ENCODE assay signal across 8 cellular contexts in the genomic region with DNA sequence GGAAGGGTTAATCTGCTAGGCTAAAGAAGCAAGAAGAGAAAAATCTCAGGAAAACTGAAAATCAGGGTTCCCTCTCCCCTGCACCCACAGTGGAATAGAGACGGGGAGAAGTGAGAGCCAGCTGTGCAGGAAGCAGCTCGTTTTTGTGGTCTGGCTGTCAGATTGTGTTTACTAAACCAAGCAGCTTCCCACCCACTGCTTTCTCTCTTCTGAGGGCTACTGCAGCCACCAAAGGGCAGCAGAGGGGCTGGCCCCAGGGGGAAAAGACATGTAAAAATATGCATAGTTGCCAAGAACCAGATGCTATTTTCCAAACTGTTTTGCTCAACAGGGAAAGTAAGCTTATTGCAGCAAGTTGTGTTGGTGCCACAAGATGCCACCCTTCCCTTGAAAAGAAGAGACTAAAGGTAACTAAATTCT.
A peak's percentile ranks its signal among the peaks of the same experiment; 100 is the strongest.
DNase-seq lines count a peak whose midpoint lies in the region; ATAC-seq and TF ChIP-seq lines count a peak whose summit lies in the region.

No MANE protein-coding gene starts in this region.

- no peak overlapping the region for H2BK12ac ChIP-seq in H9 (ENCODE audit: insufficient read length, low read depth, low read length)

- H3K18ac ChIP-seq in H9 (ENCODE audit: insufficient read length, low read depth, low read length) = no peak overlapping the region

- H3K9me3 Mint-ChIP-seq in H9 = no peaks in the 10 kb centered on the region
- H3K9me3 Mint-ChIP-seq in stimulated activated effector memory CD8-positive, alpha-beta T cell treated with anti-CD3 and anti-CD28 coated beads, Interleukin-12 subunit alpha, Interleukin-12 subunit beta, amount 100 ng/mL, for 72 hours = no peaks in the 10 kb centered on the region

- no peak overlapping the region for H3K23ac ChIP-seq in H9 (ENCODE audit: insufficient read length, low read depth, low read length)

- no peak overlapping the region for H3K14ac ChIP-seq in H9 (ENCODE audit: insufficient read depth, low read length)

- no peak overlapping the region for H3K4me2 ChIP-seq in H9 (ENCODE audit: insufficient read depth, insufficient read length, low read length)

- no peak overlapping the region for H2AFZ ChIP-seq in H9 (ENCODE audit: low read length)

- H3K79me2 ChIP-seq in H9 (ENCODE audit: insufficient read depth, low read length) = no peaks in the 10 kb centered on the region

- ATAC-seq in GM18511 (IDR thresholded peaks at IDR 0.05; ENCODE audit: unreplicated experiment) = peak; percentile 94
- no peak for ATAC-seq in left lobe of liver
- no peak for ATAC-seq in stimulated activated effector memory CD8-positive, alpha-beta T cell treated with anti-CD3 and anti-CD28 coated beads, Interleukin-12 subunit alpha, Interleukin-12 subunit beta, amount 100 ng/mL, for 72 hours

- no peak overlapping the region for H2BK120ac ChIP-seq in H9 (ENCODE audit: low read depth, low read length, poor library complexity, severe bottlenecking)

- no peaks in the 10 kb centered on the region for H4K20me1 ChIP-seq in H9 (ENCODE audit: control insufficient read depth, insufficient read depth, insufficient read length)

- no peak overlapping the region for H4K5ac ChIP-seq in H9 (ENCODE audit: insufficient read length, low read depth, low read length)

- H2BK15ac ChIP-seq in H9 (ENCODE audit: low read depth, low read length) = no peak overlapping the region

- H3K4me3 Mint-ChIP-seq in H9 = no peak overlapping the region
- H3K4me3 Mint-ChIP-seq in stimulated activated effector memory CD8-positive, alpha-beta T cell treated with anti-CD3 and anti-CD28 coated beads, Interleukin-12 subunit alpha, Interleukin-12 subunit beta, amount 100 ng/mL, for 72 hours = no peak overlapping the region

- no peaks in the 10 kb centered on the region for H3K9me3 ChIP-seq in H9 (ENCODE audit: control insufficient read depth, low read depth, low read length)

- H3K4ac ChIP-seq in H9 (ENCODE audit: low read depth, low read length) = no peak overlapping the region

- no peak overlapping the region for H2BK5ac ChIP-seq in H9 (ENCODE audit: insufficient read length, low read length)

- no peaks in the 10 kb centered on the region for H3K36me3 Mint-ChIP-seq in H9 (ENCODE audit: insufficient read depth in 1 of 3, low read depth in 3 of 3)
- H3K36me3 Mint-ChIP-seq in stimulated activated effector memory CD8-positive, alpha-beta T cell treated with anti-CD3 and anti-CD28 coated beads, Interleukin-12 subunit alpha, Interleukin-12 subunit beta, amount 100 ng/mL, for 72 hours = no peaks in the 10 kb centered on the region

- no peaks in the 10 kb centered on the region for H3K79me1 ChIP-seq in H9 (ENCODE audit: insufficient read depth, low read depth, low read length, poor library complexity, severe bottlenecking)

- no peak overlapping the region for H4K91ac ChIP-seq in H9 (ENCODE audit: insufficient read length, low read depth, low read length)

- no CpG with 5 or more reads among the region's 2 CpGs for WGBS in H9 (ENCODE audit: extremely low coverage, insufficient read length, low lambda C conversion rate)

- no peak overlapping the region for H4K8ac ChIP-seq in H9 (replicated peaks; ENCODE audit: insufficient read length, low read depth, low read length)

- no peaks in the 10 kb centered on the region for H3K27me3 Mint-ChIP-seq in H9 (ENCODE audit: low read depth)

- no peaks in the 10 kb centered on the region for H3K4me1 ChIP-seq in H9 (ENCODE audit: insufficient read depth, low read length)

- H3T11ph ChIP-seq in H9 (ENCODE audit: low read length) = no peak overlapping the region

- no peak overlapping the region for H2BK20ac ChIP-seq in H9 (ENCODE audit: low read depth, low read length, poor library complexity, severe bottlenecking)

- peak; percentile 20; the same call in 1 of the 3 replicates for TF ChIP-seq CTCF in H9 (conservative IDR thresholded peaks at IDR 0.05)

- no peak overlapping the region for H2AK5ac ChIP-seq in H9 (ENCODE audit: insufficient read length, low read length)

- no peaks in the 10 kb centered on the region for H3K27me3 ChIP-seq in H9 (ENCODE audit: insufficient read depth, low read length)

- H3K9ac ChIP-seq in H9 (ENCODE audit: extremely low read depth, insufficient read length, low read length) = no peak overlapping the region

- no peak overlapping the region for H3K56ac ChIP-seq in H9 (ENCODE audit: insufficient read length, low read depth, low read length)

- H3K27ac Mint-ChIP-seq in H9 = peak overlapping the region in 1 of 3 experiments; percentile 58; a peak in 4 of 7 replicates
- H3K27ac Mint-ChIP-seq in stimulated activated effector memory CD8-positive, alpha-beta T cell treated with anti-CD3 and anti-CD28 coated beads, Interleukin-12 subunit alpha, Interleukin-12 subunit beta, amount 100 ng/mL, for 72 hours = no peak overlapping the region

- DNase-seq in H9 (peak; percentile 38), NCI-H1694 (lab: John Stamatoyannopoulos, UW) (peak; percentile 57), islet precursor cell (peak; percentile 68), middle frontal gyrus (ENCODE audit: extremely low spot score, low spot score) (no peak), left lobe of liver (ENCODE audit: low spot score) (no peak), NCI-H510A (lab: John Stamatoyannopoulos, UW) (no peak)
- DNase-seq in stimulated activated effector memory CD8-positive, alpha-beta T cell treated with anti-CD3 and anti-CD28 coated beads, Interleukin-12 subunit alpha, Interleukin-12 subunit beta, amount 100 ng/mL, for 72 hours (ENCODE audit: low spot score in 2 of 2) = no peak

- no peaks in the 10 kb centered on the region for H3K23me2 ChIP-seq in H9 (ENCODE audit: insufficient read length, low read depth, low read length, poor library complexity, severe bottlenecking)

- H3K4me1 Mint-ChIP-seq in H9 = peaks cover 13% of the 10 kb centered on the region in 2 experiments
- no peaks in the 10 kb centered on the region for H3K4me1 Mint-ChIP-seq in stimulated activated effector memory CD8-positive, alpha-beta T cell treated with anti-CD3 and anti-CD28 coated beads, Interleukin-12 subunit alpha, Interleukin-12 subunit beta, amount 100 ng/mL, for 72 hours

- H3K27ac ChIP-seq in H9 (ENCODE audit: insufficient read length, low read depth, low read length) = no peak overlapping the region

Comparison
In these comparisons a context has a peak if more than half of its experiments do, and no peak if none do; other contexts are left out.
1. DNase-seq: peak in H9 (single experiment), NCI-H1694 (single experiment) and islet precursor cell (single experiment); none in middle frontal gyrus (single experiment), left lobe of liver (single experiment), NCI-H510A (single experiment) and stimulated activated effector memory CD8-positive, alpha-beta T cell treated with anti-CD3 and anti-CD28 coated beads, Interleukin-12 subunit alpha, Interleukin-12 subunit beta, amount 100 ng/mL, for 72 hours (0 of 2).